20 cellular contexts compared by ENCODE assay signal in genomic region chr7:33837356-33837851, GRCh38.
"Had no signal": no experiment of that assay in that cellular context is flagged by ENCODE, and none has a peak within 500 bp of the region (broad histone marks: within the 10 kb centered on the region; RNA-seq: fewer than 3 reads in every experiment).

No MANE protein-coding gene starts in this region.

- H3K27ac ChIP-seq: dorsolateral prefrontal cortex, epithelial cell of prostate, gastroesophageal sphincter, heart left ventricle, pancreas, thyroid gland, vagina had no signal

- H3K36me3 ChIP-seq: gastroesophageal sphincter, heart left ventricle, pancreas, thyroid gland, vagina had no signal

- H3K4me1 ChIP-seq: gastroesophageal sphincter, heart left ventricle, pancreas, thyroid gland, vagina had no signal

- H3K27me3 ChIP-seq: dorsolateral prefrontal cortex, gastroesophageal sphincter, heart left ventricle, pancreas, thyroid gland, vagina had no signal

- H3K4me3 ChIP-seq: dorsolateral prefrontal cortex, gastroesophageal sphincter, heart left ventricle, pancreas, thyroid gland, vagina had no signal

- H3K9me3 ChIP-seq: gastroesophageal sphincter, pancreas, thyroid gland, vagina had no signal

- DNase-seq: activated CD4-positive, alpha-beta T cell treated with anti-CD3 and anti-CD28 coated beads, Interleukin-2, amount 10 ng/mL, durations not matched to agents 24 days and 14 days; activated CD4-positive, CD25-positive, alpha-beta regulatory T cell; activated naive CD4-positive, alpha-beta T cell; activated T-cell treated with anti-CD3 and anti-CD28 coated beads, Interleukin-2, amount 50 U/mL, for 1 hour; amygdala; caudate nucleus; dorsolateral prefrontal cortex; heart left ventricle; kidney glomerular epithelial cell; left ventricle myocardium superior; naive thymus-derived CD8-positive, alpha-beta T cell; pancreas; stimulated activated naive CD4-positive, alpha-beta T cell; T1000; thyroid gland had no signal

- ATAC-seq: activated CD8-positive, alpha-beta T cell treated with anti-CD3 and anti-CD28 coated beads for 36 hours; activated T-helper 17 cell treated with anti-CD3 and anti-CD28 coated beads, Interleukin-2, amount 50 U/mL, for 72 hours; gastroesophageal sphincter; left ventricle myocardium superior; naive thymus-derived CD8-positive, alpha-beta T cell; pancreas had no signal
